In the genomic region with DNA sequence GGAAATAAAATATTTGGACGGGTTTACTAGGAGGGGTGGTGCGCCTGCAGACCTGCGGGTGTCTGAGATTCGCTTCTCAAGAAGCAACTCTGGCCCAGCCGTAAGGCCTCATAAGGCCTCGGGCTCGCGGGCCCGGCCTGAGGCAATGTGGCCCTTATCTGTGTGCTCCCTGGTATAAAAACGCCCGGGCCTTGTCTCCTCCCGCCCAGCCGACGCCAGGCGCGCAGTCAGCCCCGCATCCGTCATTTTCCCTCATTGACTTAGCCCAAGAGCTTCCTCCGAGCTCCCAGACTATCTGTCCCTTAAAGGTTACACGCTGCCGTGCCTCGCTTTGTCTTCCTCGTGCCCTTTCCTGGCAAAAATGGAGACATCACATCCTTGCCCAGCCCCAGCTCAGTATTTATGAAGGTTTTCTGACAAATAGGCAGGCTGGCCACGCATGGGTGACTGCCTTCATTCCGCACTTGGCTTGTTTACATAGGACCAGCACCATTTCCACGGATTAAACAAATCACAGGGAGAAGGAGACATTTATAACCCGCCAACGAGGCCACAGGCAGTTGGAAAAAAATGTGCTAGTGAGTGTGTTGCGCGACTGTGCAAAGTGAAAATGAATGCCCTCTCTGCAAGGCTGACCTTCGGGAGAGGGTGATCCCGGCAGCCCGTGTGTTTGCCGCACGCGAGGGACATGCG, we compare ENCODE assay signal across 10 cellular contexts.
DNase-seq lines count a peak whose midpoint lies in the region; ATAC-seq and TF ChIP-seq lines count a peak whose summit lies in the region.
"Had no signal": no experiment of that assay in that cellular context is flagged by ENCODE, and none has a peak within 500 bp of the region (broad histone marks: within the 10 kb centered on the region; RNA-seq: fewer than 3 reads in every experiment).

No MANE protein-coding gene starts in this region.

- ATAC-seq in heart right ventricle, result peak in 1 of 8 donors; percentile 9
- no peak for ATAC-seq in left ventricle myocardium superior
- ATAC-seq in naive thymus-derived CD8-positive, alpha-beta T cell, result no peak

- TF ChIP-seq CTCF in heart right ventricle (IDR thresholded peaks at IDR 0.05) (no peak), vagina (IDR thresholded peaks at IDR 0.05) (no peak), uterus (IDR thresholded peaks at IDR 0.05) (no peak), WERI-Rb-1 (IDR thresholded peaks at IDR 0.05; ENCODE audit: low read depth, low read length) (no peak)

- H3K36me3 ChIP-seq in heart right ventricle (no peaks in the 10 kb centered on the region), ectodermal cell (ENCODE audit: control insufficient read depth, insufficient read depth, low read length) (no peaks in the 10 kb centered on the region), vagina (no peaks in the 10 kb centered on the region), uterus (no peaks in the 10 kb centered on the region), WERI-Rb-1 (no peaks in the 10 kb centered on the region)

- H3K36me3 Mint-ChIP-seq in naive thymus-derived CD8-positive, alpha-beta T cell, result no peaks in the 10 kb centered on the region

- 69% methylated on average over 37 of the region's 37 CpGs for WGBS in heart right ventricle, 2 donors
- 11 to 14% methylated on average over 37 of the region's 37 CpGs for WGBS in ectodermal cell, 2 experiments

- peak overlapping the region in 4 of 10 donors; percentile 28 to 61 (median 52) for H3K27ac Mint-ChIP-seq in naive thymus-derived CD8-positive, alpha-beta T cell

- H3K9me3 Mint-ChIP-seq in naive thymus-derived CD8-positive, alpha-beta T cell, result no peaks in the 10 kb centered on the region

- H3K27me3 Mint-ChIP-seq in naive thymus-derived CD8-positive, alpha-beta T cell, result peaks cover 3 to 95% (median 13%) of the 10 kb centered on the region in 5 donors

- no peak for TF ChIP-seq POLR2A in vagina (IDR thresholded peaks at IDR 0.05)
- no peak for TF ChIP-seq POLR2A in uterus (IDR thresholded peaks at IDR 0.05)

- H3K4me1 ChIP-seq in heart right ventricle (peaks cover 0 to 22% (median 7%) of the 10 kb centered on the region in 9 donors), ectodermal cell (ENCODE audit: control insufficient read depth, insufficient read depth, low read length) (peaks cover 58% of the 10 kb centered on the region), vagina (peaks cover 13% of the 10 kb centered on the region), uterus (no peaks in the 10 kb centered on the region)

- H3K27me3 ChIP-seq in heart right ventricle (peaks cover 0 to 75% (median 16%) of the 10 kb centered on the region in 7 donors), ectodermal cell (ENCODE audit: control insufficient read depth, insufficient read depth, low read length, poor library complexity, severe bottlenecking) (peaks cover 90% of the 10 kb centered on the region), vagina (no peaks in the 10 kb centered on the region), uterus (peaks cover 0 to 8% of the 10 kb centered on the region in 2 donors), WERI-Rb-1 (ENCODE audit: insufficient read depth, low read depth, severe bottlenecking) (no peaks in the 10 kb centered on the region)

- H3K27ac ChIP-seq in heart right ventricle, result no peak overlapping the region
- H3K27ac ChIP-seq in ectodermal cell (ENCODE audit: insufficient read depth, low read depth, low read length, poor library complexity, severe bottlenecking), result no peak overlapping the region
- H3K27ac ChIP-seq in vagina, result no peak overlapping the region
- H3K27ac ChIP-seq in uterus, result no peak overlapping the region
- no peak overlapping the region for H3K27ac ChIP-seq in WERI-Rb-1

- H3K4me1 Mint-ChIP-seq in naive thymus-derived CD8-positive, alpha-beta T cell, result peaks cover 10 to 39% (median 23%) of the 10 kb centered on the region in 4 donors

- no peaks in the 10 kb centered on the region for H3K9me3 ChIP-seq in heart right ventricle
- no peaks in the 10 kb centered on the region for H3K9me3 ChIP-seq in ectodermal cell (ENCODE audit: control insufficient read depth, low read length)
- H3K9me3 ChIP-seq in vagina, result no peaks in the 10 kb centered on the region
- no peaks in the 10 kb centered on the region for H3K9me3 ChIP-seq in uterus
- peaks cover 9% of the 10 kb centered on the region for H3K9me3 ChIP-seq in WERI-Rb-1 (ENCODE audit: severe bottlenecking)

- intact Hi-C loops in heart right ventricle (cut with DNase I), result no loop called here
- intact Hi-C loops in left ventricle myocardium superior (cut with micrococcal nuclease), result no loop called here
- intact Hi-C loops in vagina (cut with DNase I), result no loop called here
- intact Hi-C loops in uterus (cut with DNase I; ENCODE audit: low total_unique reads), result no loop called here

- peak overlapping the region; percentile 76 to 89 (median 83) for H3K4me3 Mint-ChIP-seq in naive thymus-derived CD8-positive, alpha-beta T cell

- H3K4me3 ChIP-seq in heart right ventricle (peak overlapping the region in 8 of 10 donors; percentile 35 to 70 (median 64)), ectodermal cell (ENCODE audit: insufficient read depth, low read depth, low read length) (peak overlapping the region; percentile 52), vagina (peak overlapping the region; percentile 49 to 51), uterus (peak overlapping the region in 1 of 2 donors; percentile 36), WERI-Rb-1 (ENCODE audit: low read depth, low read length) (no peak overlapping the region)

- DNase-seq in heart right ventricle, result no peak
- no peak for DNase-seq in left ventricle myocardium superior
- DNase-seq in naive thymus-derived CD8-positive, alpha-beta T cell, result no peak
- no peak for DNase-seq in vagina (ENCODE audit: extremely low spot score in 2 of 2)
- DNase-seq in uterus, result no peak
- no peak for DNase-seq in WERI-Rb-1
- DNase-seq in NOMO-1 (lab: John Stamatoyannopoulos, UW; ENCODE audit: unreplicated experiment in 2 of 2), result no peak
- DNase-seq: mammary epithelial cell, NCI-H226 had no signal

- POLR2A ChIA-PET in naive thymus-derived CD8-positive, alpha-beta T cell (lab: Charles Lee), result interaction anchor here (0.7 kb wide), 1 partner anchor 829 kb away, joined by 3 read pairs; no protein-coding TSS in a partner anchor
